Comparison of ENCODE assay signal across 1 cellular context in genomic region chr17:81926451-81927144, GRCh38.
TF ChIP-seq lines count a peak whose summit lies in the region.

No MANE protein-coding gene starts in this region.

TF ChIP-seq in HepG2, 621 proteins besides CTCF, POLR2A, EP300 and RAD21 (continued from another document and continues in another):
- TF ChIP-seq ZBTB14 (CRISPR knock-in tag; IDR thresholded peaks at IDR 0.05): no peak
- TF ChIP-seq KLF16 (CRISPR knock-in tag; IDR thresholded peaks at IDR 0.05): peak in 1 of 2 experiments; percentile 36; a peak in 1 of 4 replicates
- TF ChIP-seq RXRB (CRISPR knock-in tag; IDR thresholded peaks at IDR 0.05; ENCODE audit: borderline replicate concordance): peak; percentile 75
- TF ChIP-seq NR2F1 (CRISPR knock-in tag; IDR thresholded peaks at IDR 0.05): peak; percentile 78 to 93; a peak in 3 of 4 replicates
- peak; percentile 97 for TF ChIP-seq ZNF605 (CRISPR knock-in tag; IDR thresholded peaks at IDR 0.05)
- TF ChIP-seq HOXA5 (CRISPR knock-in tag; IDR thresholded peaks at IDR 0.05): peak; percentile 72; the same call in 1 of the 2 replicates
- no peak for TF ChIP-seq KLF6 (CRISPR knock-in tag; IDR thresholded peaks at IDR 0.05)
- TF ChIP-seq KLF13 (CRISPR knock-in tag; IDR thresholded peaks at IDR 0.05): no peak
- TF ChIP-seq USF2 (IDR thresholded peaks at IDR 0.05; ENCODE audit: low read depth, low read length): no peak
- TF ChIP-seq USF2 (CRISPR knock-in tag; IDR thresholded peaks at IDR 0.05; ENCODE audit: borderline replicate concordance): peak; percentile 61; the same call in 1 of the 2 replicates
- TF ChIP-seq CBX1 (IDR thresholded peaks at IDR 0.05; ENCODE audit: low read depth): peak; percentile 33
- TF ChIP-seq SRSF1 (optimal IDR thresholded peaks at IDR 0.05; ENCODE audit: low read depth, low read length): peak; percentile 31
- peak; percentile 54 for TF ChIP-seq MED8 (CRISPR knock-in tag; IDR thresholded peaks at IDR 0.05; ENCODE audit: insufficient replicate concordance)
- TF ChIP-seq ZNF205 (CRISPR knock-in tag; IDR thresholded peaks at IDR 0.05): no peak
- peak; percentile 66 for TF ChIP-seq KMT2A (CRISPR knock-in tag; IDR thresholded peaks at IDR 0.05)
- TF ChIP-seq ZBTB7B (CRISPR knock-in tag; IDR thresholded peaks at IDR 0.05): peak; percentile 58; the same call in 1 of the 2 replicates
- no peak for TF ChIP-seq FOXP1 (IDR thresholded peaks at IDR 0.05)
- TF ChIP-seq FOXP1 (CRISPR knock-in tag; IDR thresholded peaks at IDR 0.05): no peak
- TF ChIP-seq SOX13 (IDR thresholded peaks at IDR 0.05): 0 out of 2 replicates have a peak, but pooled peaks have one; percentile 5
- TF ChIP-seq SOX13 (CRISPR knock-in tag; conservative IDR thresholded peaks at IDR 0.05 in 1 of 2, IDR thresholded peaks at IDR 0.05 in 1 of 2): peak in 1 of 2 experiments; percentile 18; a peak in 1 of 4 replicates
- peak; percentile 76 for TF ChIP-seq FOSL2 (CRISPR knock-in tag; IDR thresholded peaks at IDR 0.05)
- TF ChIP-seq, protein P1, sequence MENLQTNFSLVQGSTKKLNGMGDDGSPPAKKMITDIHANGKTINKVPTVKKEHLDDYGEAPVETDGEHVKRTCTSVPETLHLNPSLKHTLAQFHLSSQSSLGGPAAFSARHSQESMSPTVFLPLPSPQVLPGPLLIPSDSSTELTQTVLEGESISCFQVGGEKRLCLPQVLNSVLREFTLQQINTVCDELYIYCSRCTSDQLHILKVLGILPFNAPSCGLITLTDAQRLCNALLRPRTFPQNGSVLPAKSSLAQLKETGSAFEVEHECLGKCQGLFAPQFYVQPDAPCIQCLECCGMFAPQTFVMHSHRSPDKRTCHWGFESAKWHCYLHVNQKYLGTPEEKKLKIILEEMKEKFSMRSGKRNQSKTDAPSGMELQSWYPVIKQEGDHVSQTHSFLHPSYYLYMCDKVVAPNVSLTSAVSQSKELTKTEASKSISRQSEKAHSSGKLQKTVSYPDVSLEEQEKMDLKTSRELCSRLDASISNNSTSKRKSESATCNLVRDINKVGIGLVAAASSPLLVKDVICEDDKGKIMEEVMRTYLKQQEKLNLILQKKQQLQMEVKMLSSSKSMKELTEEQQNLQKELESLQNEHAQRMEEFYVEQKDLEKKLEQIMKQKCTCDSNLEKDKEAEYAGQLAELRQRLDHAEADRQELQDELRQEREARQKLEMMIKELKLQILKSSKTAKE (CRISPR knock-in tag; IDR thresholded peaks at IDR 0.05; ENCODE audit: borderline replicate concordance): no peak; the same call in 1 of the 2 replicates
- TF ChIP-seq SSRP1 (CRISPR knock-in tag; IDR thresholded peaks at IDR 0.05): no peak
- TF ChIP-seq RNF219 (CRISPR knock-in tag; IDR thresholded peaks at IDR 0.05): no peak
- peak; percentile 54 for TF ChIP-seq XRCC5 (optimal IDR thresholded peaks at IDR 0.05; ENCODE audit: low read length)
- peak; percentile 70; the same call in 1 of the 2 replicates for TF ChIP-seq ZNF430 (CRISPR knock-in tag; IDR thresholded peaks at IDR 0.05)
- 0 out of 2 replicates have a peak, but pooled peaks have one; percentile 22 for TF ChIP-seq ZNF589 (CRISPR knock-in tag; conservative IDR thresholded peaks at IDR 0.05)
- TF ChIP-seq AKAP8 (CRISPR knock-in tag; IDR thresholded peaks at IDR 0.05): 0 out of 2 replicates have a peak, but pooled peaks have one; percentile 24
- TF ChIP-seq ZNF143 (CRISPR knock-in tag; IDR thresholded peaks at IDR 0.05): peak; percentile 59
- TF ChIP-seq HNF4G (IDR thresholded peaks at IDR 0.05; ENCODE audit: borderline replicate concordance, low read depth, low read length): peak; percentile 70; the same call in 1 of the 2 replicates
- TF ChIP-seq HNF4G (CRISPR knock-in tag; IDR thresholded peaks at IDR 0.05; ENCODE audit: borderline replicate concordance, low read depth): no peak
- 0 out of 2 replicates have a peak, but pooled peaks have one; percentile 27 for TF ChIP-seq ZNF740 (CRISPR knock-in tag; IDR thresholded peaks at IDR 0.05)
- TF ChIP-seq HMG20B (CRISPR knock-in tag; conservative IDR thresholded peaks at IDR 0.05): 0 out of 2 replicates have a peak, but pooled peaks have one; percentile 21
- TF ChIP-seq MATR3 (CRISPR knock-in tag; IDR thresholded peaks at IDR 0.05): no peak
- TF ChIP-seq, protein P2, sequence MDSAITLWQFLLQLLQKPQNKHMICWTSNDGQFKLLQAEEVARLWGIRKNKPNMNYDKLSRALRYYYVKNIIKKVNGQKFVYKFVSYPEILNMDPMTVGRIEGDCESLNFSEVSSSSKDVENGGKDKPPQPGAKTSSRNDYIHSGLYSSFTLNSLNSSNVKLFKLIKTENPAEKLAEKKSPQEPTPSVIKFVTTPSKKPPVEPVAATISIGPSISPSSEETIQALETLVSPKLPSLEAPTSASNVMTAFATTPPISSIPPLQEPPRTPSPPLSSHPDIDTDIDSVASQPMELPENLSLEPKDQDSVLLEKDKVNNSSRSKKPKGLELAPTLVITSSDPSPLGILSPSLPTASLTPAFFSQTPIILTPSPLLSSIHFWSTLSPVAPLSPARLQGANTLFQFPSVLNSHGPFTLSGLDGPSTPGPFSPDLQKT (CRISPR knock-in tag; IDR thresholded peaks at IDR 0.05; ENCODE audit: borderline replicate concordance): no peak
- peak; percentile 57 for TF ChIP-seq YEATS4 (CRISPR knock-in tag; IDR thresholded peaks at IDR 0.05; ENCODE audit: borderline replicate concordance)
- peak; percentile 62; the same call in 1 of the 2 replicates for TF ChIP-seq ATF2 (CRISPR knock-in tag; IDR thresholded peaks at IDR 0.05)
- TF ChIP-seq MED1 (CRISPR knock-in tag; IDR thresholded peaks at IDR 0.05): peak; percentile 74
- TF ChIP-seq ZBTB1 (CRISPR knock-in tag; IDR thresholded peaks at IDR 0.05; ENCODE audit: borderline replicate concordance): no peak
- no peak for TF ChIP-seq ZNF720 (CRISPR knock-in tag; IDR thresholded peaks at IDR 0.05)
- TF ChIP-seq, protein P3, sequence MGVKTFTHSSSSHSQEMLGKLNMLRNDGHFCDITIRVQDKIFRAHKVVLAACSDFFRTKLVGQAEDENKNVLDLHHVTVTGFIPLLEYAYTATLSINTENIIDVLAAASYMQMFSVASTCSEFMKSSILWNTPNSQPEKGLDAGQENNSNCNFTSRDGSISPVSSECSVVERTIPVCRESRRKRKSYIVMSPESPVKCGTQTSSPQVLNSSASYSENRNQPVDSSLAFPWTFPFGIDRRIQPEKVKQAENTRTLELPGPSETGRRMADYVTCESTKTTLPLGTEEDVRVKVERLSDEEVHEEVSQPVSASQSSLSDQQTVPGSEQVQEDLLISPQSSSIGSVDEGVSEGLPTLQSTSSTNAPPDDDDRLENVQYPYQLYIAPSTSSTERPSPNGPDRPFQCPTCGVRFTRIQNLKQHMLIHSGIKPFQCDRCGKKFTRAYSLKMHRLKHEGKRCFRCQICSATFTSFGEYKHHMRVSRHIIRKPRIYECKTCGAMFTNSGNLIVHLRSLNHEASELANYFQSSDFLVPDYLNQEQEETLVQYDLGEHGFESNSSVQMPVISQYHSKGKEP (CRISPR knock-in tag; IDR thresholded peaks at IDR 0.05): no peak
- peak; percentile 73 for TF ChIP-seq RXRA (CRISPR knock-in tag; IDR thresholded peaks at IDR 0.05)
- TF ChIP-seq ZNF563 (CRISPR knock-in tag; IDR thresholded peaks at IDR 0.05): peak; percentile 40; the same call in 1 of the 2 replicates
- TF ChIP-seq, protein P4, sequence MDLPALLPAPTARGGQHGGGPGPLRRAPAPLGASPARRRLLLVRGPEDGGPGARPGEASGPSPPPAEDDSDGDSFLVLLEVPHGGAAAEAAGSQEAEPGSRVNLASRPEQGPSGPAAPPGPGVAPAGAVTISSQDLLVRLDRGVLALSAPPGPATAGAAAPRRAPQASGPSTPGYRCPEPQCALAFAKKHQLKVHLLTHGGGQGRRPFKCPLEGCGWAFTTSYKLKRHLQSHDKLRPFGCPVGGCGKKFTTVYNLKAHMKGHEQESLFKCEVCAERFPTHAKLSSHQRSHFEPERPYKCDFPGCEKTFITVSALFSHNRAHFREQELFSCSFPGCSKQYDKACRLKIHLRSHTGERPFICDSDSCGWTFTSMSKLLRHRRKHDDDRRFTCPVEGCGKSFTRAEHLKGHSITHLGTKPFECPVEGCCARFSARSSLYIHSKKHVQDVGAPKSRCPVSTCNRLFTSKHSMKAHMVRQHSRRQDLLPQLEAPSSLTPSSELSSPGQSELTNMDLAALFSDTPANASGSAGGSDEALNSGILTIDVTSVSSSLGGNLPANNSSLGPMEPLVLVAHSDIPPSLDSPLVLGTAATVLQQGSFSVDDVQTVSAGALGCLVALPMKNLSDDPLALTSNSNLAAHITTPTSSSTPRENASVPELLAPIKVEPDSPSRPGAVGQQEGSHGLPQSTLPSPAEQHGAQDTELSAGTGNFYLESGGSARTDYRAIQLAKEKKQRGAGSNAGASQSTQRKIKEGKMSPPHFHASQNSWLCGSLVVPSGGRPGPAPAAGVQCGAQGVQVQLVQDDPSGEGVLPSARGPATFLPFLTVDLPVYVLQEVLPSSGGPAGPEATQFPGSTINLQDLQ (CRISPR knock-in tag; IDR thresholded peaks at IDR 0.05): no peak
- TF ChIP-seq ZNF687 (CRISPR knock-in tag; IDR thresholded peaks at IDR 0.05): peak; percentile 93
